Comparison of ENCODE assay signal across 17 cellular contexts in genomic region chr7:112105584-112106540, GRCh38.
"Had no signal": no experiment of that assay in that cellular context is flagged by ENCODE, and none has a peak within 500 bp of the region (broad histone marks: within the 10 kb centered on the region; RNA-seq: fewer than 3 reads in every experiment).

No MANE protein-coding gene starts in this region.

- H3K27ac Mint-ChIP-seq: activated T-helper 17 cell treated with anti-CD3 and anti-CD28 coated beads, Interleukin-2, amount 50 U/mL, for 72 hours; natural killer cell treated with Interleukin-12 subunit alpha and Interleukin-12 subunit beta and Interleukin-15 and Interleukin-18, amount 100 ng/mL, for 72 hours; T-helper 2 cell treated with Interferon-gamma antibody and Interleukin-4, amounts not matched to agents 5 μg/mL and 100 μg/mL, for 36 hours had no signal

- H3K4me3 ChIP-seq: esophagus muscularis mucosa, psoas muscle, spleen, stomach, testis had no signal

- H3K4me1 ChIP-seq: testis had no signal

- H3K4me1 Mint-ChIP-seq: activated T-helper 17 cell treated with anti-CD3 and anti-CD28 coated beads, Interleukin-2, amount 50 U/mL, for 72 hours had no signal

- DNase-seq: activated CD4-positive, alpha-beta T cell treated with anti-CD3 and anti-CD28 coated beads, Interleukin-2, amount 50 U/mL, for 48 hours; activated CD4-positive, CD25-positive, alpha-beta regulatory T cell treated with anti-CD3 and anti-CD28 coated beads, Interleukin-2, amount 50 U/mL, for 72 hours; activated naive CD4-positive, alpha-beta T cell treated with Interleukin-2 at 50 U/mL for 16 hours; anterior cingulate cortex; brain microvascular endothelial cell; hypothalamus; kidney; mesendoderm; psoas muscle; spleen; stomach; testis had no signal

- H3K9me3 Mint-ChIP-seq: activated T-helper 17 cell treated with anti-CD3 and anti-CD28 coated beads, Interleukin-2, amount 50 U/mL, for 72 hours; natural killer cell treated with Interleukin-12 subunit alpha and Interleukin-12 subunit beta and Interleukin-15 and Interleukin-18, amount 100 ng/mL, for 72 hours; T-helper 2 cell treated with Interferon-gamma antibody and Interleukin-4, amounts not matched to agents 5 μg/mL and 100 μg/mL, for 36 hours had no signal

- H3K27ac ChIP-seq: brain microvascular endothelial cell, esophagus muscularis mucosa, psoas muscle, spleen, stomach, testis had no signal

- H3K9me3 ChIP-seq: esophagus muscularis mucosa, psoas muscle, spleen, stomach, testis had no signal

- H3K4me3 Mint-ChIP-seq: activated T-helper 17 cell treated with anti-CD3 and anti-CD28 coated beads, Interleukin-2, amount 50 U/mL, for 72 hours; natural killer cell treated with Interleukin-12 subunit alpha and Interleukin-12 subunit beta and Interleukin-15 and Interleukin-18, amount 100 ng/mL, for 72 hours; T-helper 2 cell treated with Interferon-gamma antibody and Interleukin-4, amounts not matched to agents 5 μg/mL and 100 μg/mL, for 36 hours had no signal

- H3K36me3 ChIP-seq: brain microvascular endothelial cell, esophagus muscularis mucosa, spleen, stomach had no signal

- H3K36me3 Mint-ChIP-seq: natural killer cell treated with Interleukin-12 subunit alpha and Interleukin-12 subunit beta and Interleukin-15 and Interleukin-18, amount 100 ng/mL, for 72 hours had no signal

- H3K27me3 ChIP-seq: brain microvascular endothelial cell, esophagus muscularis mucosa, spleen, stomach, testis had no signal

- ATAC-seq: activated T-helper 17 cell treated with anti-CD3 and anti-CD28 coated beads, Interleukin-2, amount 50 U/mL, for 72 hours; natural killer cell treated with Interleukin-12 subunit alpha and Interleukin-12 subunit beta and Interleukin-15 and Interleukin-18, amount 100 ng/mL, for 72 hours; psoas muscle; sciatic nerve had no signal
